Comparison of ENCODE assay signal across 9 cellular contexts in genomic region chr7:11449316-11449715, GRCh38.
"Had no signal": no experiment of that assay in that cellular context is flagged by ENCODE, and none has a peak within 500 bp of the region (broad histone marks: within the 10 kb centered on the region; RNA-seq: fewer than 3 reads in every experiment).

No MANE protein-coding gene starts in this region.

- H3K4me3 ChIP-seq: GM23248, HAP-1, K562 had no signal

- H3K4me1 ChIP-seq: HAP-1 had no signal

- H3K9me3 ChIP-seq: HAP-1 had no signal

- FAIRE-seq: HTR-8/SVneo, K562 had no signal

- H3K27ac ChIP-seq: GM23248 had no signal

- DNase-seq: GM23248, GOT3, H7, HFFc6, IMR-90, KG1 had no signal

- H3K36me3 ChIP-seq: HAP-1 had no signal

- H2AFZ ChIP-seq: GM23248 had no signal
